15 cellular contexts compared by ENCODE assay signal in genomic region chr17:5540321-5540720, GRCh38. TPM values are rescaled to one million over a fixed set of nuclear protein-coding genes. Genes with fewer than 3 reads are reported as not detected.
DNase-seq lines count a peak whose midpoint lies in the region; ATAC-seq and TF ChIP-seq lines count a peak whose summit lies in the region.
"Had no signal": no experiment of that assay in that cellular context is flagged by ENCODE, and none has a peak within 500 bp of the region (broad histone marks: within the 10 kb centered on the region; RNA-seq: fewer than 3 reads in every experiment).

No MANE protein-coding gene starts in this region.

- H3K9me3 ChIP-seq in T-helper 17 cell (ENCODE audit: control insufficient read depth, low read length, poor library complexity, severe bottlenecking), result no peaks in the 10 kb centered on the region
- no peaks in the 10 kb centered on the region for H3K9me3 ChIP-seq in prostate gland
- no peaks in the 10 kb centered on the region for H3K9me3 ChIP-seq in vagina
- no peaks in the 10 kb centered on the region for H3K9me3 ChIP-seq in esophagus muscularis mucosa
- H3K9me3 ChIP-seq: BLaER1, HAP-1 had no signal

- H3K27ac ChIP-seq in prostate gland (peak overlapping the region; percentile 37 to 52), vagina (peak overlapping the region; percentile 83), caudate nucleus (ENCODE audit: low read depth, low read length) (no peak overlapping the region), esophagus muscularis mucosa (replicated peaks in 1 of 4) (no peak overlapping the region)
- H3K27ac ChIP-seq: BLaER1, GM23248 had no signal

- H3K9me3 Mint-ChIP-seq in endothelial cell (ENCODE audit: unreplicated experiment), result no peaks in the 10 kb centered on the region
- H3K9me3 Mint-ChIP-seq: CD14-positive monocyte; CD4-positive, alpha-beta memory T cell had no signal

- DNase-seq in T-helper 17 cell (no peak), endothelial cell (ENCODE audit: low spot score) (no peak), prostate gland (ENCODE audit: low spot score) (no peak), vagina (ENCODE audit: extremely low spot score in 2 of 2) (no peak), caudate nucleus (lab: John Stamatoyannopoulos, UW) (no peak), esophagus muscularis mucosa (ENCODE audit: extremely low spot score) (no peak), DMS53 treated with DMSO at 0.1 percent for 48 hours (lab: John Stamatoyannopoulos, UW; ENCODE audit: unreplicated experiment) (no peak)
- DNase-seq: 8988T; Calu3; CD4-positive, alpha-beta memory T cell; GM23248 had no signal

- TF ChIP-seq CTCF in endothelial cell (IDR thresholded peaks at IDR 0.05; ENCODE audit: unreplicated experiment), result no peak
- no peak for TF ChIP-seq CTCF in prostate gland (IDR thresholded peaks at IDR 0.05)
- no peak for TF ChIP-seq CTCF in vagina (IDR thresholded peaks at IDR 0.05)
- TF ChIP-seq CTCF in esophagus muscularis mucosa (IDR thresholded peaks at IDR 0.05), result no peak

- H3K36me3 ChIP-seq in prostate gland (no peaks in the 10 kb centered on the region), vagina (peaks cover 0 to 63% of the 10 kb centered on the region in 2 donors), esophagus muscularis mucosa (peaks cover 0 to 78% (median 20%) of the 10 kb centered on the region in 4 donors)
- H3K36me3 ChIP-seq: HAP-1 had no signal

- no peaks in the 10 kb centered on the region for H3K27me3 Mint-ChIP-seq in T-helper 17 cell
- peaks cover 15% of the 10 kb centered on the region for H3K27me3 Mint-ChIP-seq in endothelial cell (ENCODE audit: unreplicated experiment)
- H3K27me3 Mint-ChIP-seq: CD4-positive, alpha-beta memory T cell had no signal

- H3K27ac Mint-ChIP-seq in T-helper 17 cell, result peak overlapping the region; percentile 16
- H3K27ac Mint-ChIP-seq in endothelial cell (ENCODE audit: unreplicated experiment), result peak overlapping the region; percentile 54
- H3K27ac Mint-ChIP-seq: CD14-positive monocyte had no signal

- ATAC-seq in T-helper 17 cell, result no peak
- ATAC-seq: HepG2 had no signal

- no peak for TF ChIP-seq EP300 in esophagus muscularis mucosa (IDR thresholded peaks at IDR 0.05)

- intact Hi-C loops in prostate gland (cut with DNase I) (no loop called here), vagina (cut with DNase I) (no loop called here), esophagus muscularis mucosa (cut with DNase I) (no loop called here)

- TF ChIP-seq POLR2A in prostate gland (IDR thresholded peaks at IDR 0.05), result no peak
- TF ChIP-seq POLR2A in vagina (IDR thresholded peaks at IDR 0.05), result no peak
- TF ChIP-seq POLR2A in esophagus muscularis mucosa (IDR thresholded peaks at IDR 0.05; ENCODE audit: low read depth), result no peak

- H3K4me3 ChIP-seq in prostate gland, result no peak overlapping the region
- H3K4me3 ChIP-seq in vagina, result no peak overlapping the region
- no peak overlapping the region for H3K4me3 ChIP-seq in esophagus muscularis mucosa
- H3K4me3 ChIP-seq: BLaER1, GM23248, HAP-1 had no signal

- WGBS in prostate gland, result 77% methylated on average over 7 of the region's 7 CpGs
- WGBS in esophagus muscularis mucosa, result 83% methylated on average over 7 of the region's 7 CpGs

- no peak overlapping the region for H3K4me3 Mint-ChIP-seq in T-helper 17 cell
- no peak overlapping the region for H3K4me3 Mint-ChIP-seq in endothelial cell (ENCODE audit: unreplicated experiment)
- H3K4me3 Mint-ChIP-seq: CD14-positive monocyte; CD4-positive, alpha-beta memory T cell had no signal

- H3K4me1 Mint-ChIP-seq in T-helper 17 cell (peaks cover 17% of the 10 kb centered on the region), endothelial cell (ENCODE audit: unreplicated experiment) (peaks cover under 1% of the 10 kb centered on the region)
- H3K4me1 Mint-ChIP-seq: CD14-positive monocyte had no signal

- H3K36me3 Mint-ChIP-seq in T-helper 17 cell (ENCODE audit: low read depth), result peaks cover 11% of the 10 kb centered on the region
- H3K36me3 Mint-ChIP-seq in endothelial cell (ENCODE audit: low read depth, unreplicated experiment), result peaks cover 5% of the 10 kb centered on the region

- H3K27me3 ChIP-seq in prostate gland (replicated peaks; ENCODE audit: insufficient read depth) (no peaks in the 10 kb centered on the region), vagina (no peaks in the 10 kb centered on the region), esophagus muscularis mucosa (no peaks in the 10 kb centered on the region)
- H3K27me3 ChIP-seq: BLaER1 had no signal

- H3K4me1 ChIP-seq in prostate gland (replicated peaks) (no peaks in the 10 kb centered on the region), vagina (peaks cover 36% of the 10 kb centered on the region), esophagus muscularis mucosa (no peaks in the 10 kb centered on the region)
- H3K4me1 ChIP-seq: BLaER1, HAP-1 had no signal

RNA-seq across cellular contexts. Expression of gene NLRP1, which starts 44.0 kb away (rescaled TPM):
- total RNA-seq in T-helper 17 cell (100 to 1,000 TPM; 190 to 200 TPM), endothelial cell (ENCODE audit: unreplicated experiment) (7.8 TPM), prostate gland (10 to 100 TPM; 10.7 to 29.9 TPM), vagina (83.7 TPM), esophagus muscularis mucosa (10 to 100 TPM; 15.4 to 19.5 (median 18.0) TPM)

RNA-seq across cellular contexts. Expression of gene MIS12, which starts 54.0 kb away (rescaled TPM):
- total RNA-seq in T-helper 17 cell (10 to 100 TPM; 19.2 to 31.0 TPM), endothelial cell (ENCODE audit: unreplicated experiment) (17.2 TPM), prostate gland (10 to 100 TPM in 1 of 2 donors, 1 to 10 TPM in 1; 7.9 to 18.7 TPM), vagina (9.3 TPM), esophagus muscularis mucosa (10 to 100 TPM in 3 of 4 donors, 1 to 10 TPM in 1; 8.8 to 18.9 (median 14.6) TPM)

RNA-seq across cellular contexts. Expression of gene DERL2, which starts 54.3 kb away (rescaled TPM):
- total RNA-seq in T-helper 17 cell, result 10 to 100 TPM; 66.3 to 78.0 TPM
- total RNA-seq in endothelial cell (ENCODE audit: unreplicated experiment), result 83.4 TPM
- total RNA-seq in prostate gland, result 10 to 100 TPM; 37.9 to 47.3 TPM
- total RNA-seq in vagina, result 23.1 TPM
- total RNA-seq in esophagus muscularis mucosa, result 10 to 100 TPM; 17.4 to 32.4 (median 23.3) TPM

Comparison
In these comparisons a context has a peak if more than half of its experiments do, and no peak if none do; other contexts are left out.
1. H3K27ac ChIP-seq: peak in prostate gland (2 of 2) and vagina (single experiment); none in caudate nucleus (single experiment) and esophagus muscularis mucosa (0 of 4).